In genomic region chr1:46193984-46194570, GRCh38 we compare ENCODE assay signal across 31 cellular contexts. TPM values are rescaled to one million over a fixed set of nuclear protein-coding genes. Genes with fewer than 3 reads are reported as not detected.
A peak's percentile ranks its signal among the peaks of the same experiment; 100 is the strongest.
DNase-seq lines count a peak whose midpoint lies in the region; TF ChIP-seq lines count a peak whose summit lies in the region.
"Had no signal": no experiment of that assay in that cellular context is flagged by ENCODE, and none has a peak within 500 bp of the region (broad histone marks: within the 10 kb centered on the region; RNA-seq: fewer than 3 reads in every experiment).

No MANE protein-coding gene starts in this region.

- peaks cover 2% of the 10 kb centered on the region for H3K79me1 ChIP-seq in mesendoderm (ENCODE audit: low read length)

- no peak overlapping the region for H2BK5ac ChIP-seq in mesendoderm (ENCODE audit: low read length)

- no peak overlapping the region for H3K4ac ChIP-seq in mesendoderm (ENCODE audit: low read depth, low read length)

- H3K23ac ChIP-seq in mesendoderm (ENCODE audit: low read length): no peak overlapping the region

- H2AK5ac ChIP-seq in mesendoderm (ENCODE audit: low read length): no peak overlapping the region

- H3K9me3 Mint-ChIP-seq in chondrocyte (ENCODE audit: low read depth): no peaks in the 10 kb centered on the region
- H3K9me3 Mint-ChIP-seq: activated CD8-positive, alpha-beta T cell treated with anti-CD3 and anti-CD28 coated beads for 36 hours; activated naive CD4-positive, alpha-beta T cell treated with anti-CD3 and anti-CD28 coated beads for 36 hours; activated T-helper 1 cell treated with anti-CD3 and anti-CD28 coated beads, Interleukin-12 subunit alpha, Interleukin-12 subunit beta, Interleukin-2, Interleukin-4 antibody, amounts not matched to agents 30 ng/mL and 10 ng/mL and 1 ng/mL, durations not matched to agents 14 hours and 24 hours and 36 hours; brain; CD8-positive, alpha-beta memory T cell; mesothelial cell of epicardium had no signal

- no peak overlapping the region for H3K4me2 ChIP-seq in mesendoderm (ENCODE audit: low read length)

- no peak overlapping the region for H4K5ac ChIP-seq in mesendoderm (ENCODE audit: low read length)

- H3K36me3 Mint-ChIP-seq in chondrocyte (ENCODE audit: low read depth): peaks cover 20% of the 10 kb centered on the region

- H3K36me3 ChIP-seq in mesendoderm (ENCODE audit: control insufficient read depth, insufficient read depth, low read length): peaks cover 8% of the 10 kb centered on the region
- H3K36me3 ChIP-seq: BE2C had no signal

- H3K27me3 ChIP-seq in mesendoderm (ENCODE audit: insufficient read depth, low read length, poor library complexity): no peaks in the 10 kb centered on the region
- H3K27me3 ChIP-seq: BE2C, sigmoid colon, tibial nerve had no signal

- no peak overlapping the region for H3K18ac ChIP-seq in mesendoderm (ENCODE audit: low read length)

- no peak overlapping the region for H3K56ac ChIP-seq in mesendoderm (ENCODE audit: low read length)

- DNase-seq in DMS79 (lab: John Stamatoyannopoulos, UW) (peak; percentile 31), HK-2 (ENCODE audit: unreplicated experiment) (peak; percentile 43), chondrocyte (ENCODE audit: low spot score) (no peak), mesendoderm (peak; percentile 76), LoVo (ENCODE audit: low spot score) (no peak), CD1c-positive myeloid dendritic cell (ENCODE audit: extremely low spot score) (no peak)
- no peak for DNase-seq in activated CD4-positive, alpha-beta T cell treated with anti-CD3 and anti-CD28 coated beads for 48 hours
- DNase-seq: activated CD8-positive, alpha-beta memory T cell treated with anti-CD3 and anti-CD28 coated beads, Interleukin-2, amount 50 U/mL, for 48 hours; activated CD8-positive, alpha-beta T cell treated with anti-CD3 and anti-CD28 coated beads for 36 hours; activated naive CD4-positive, alpha-beta T cell treated with anti-CD3 and anti-CD28 coated beads for 36 hours; BE2C; CD8-positive, alpha-beta memory T cell; DMS 273 treated with DMSO at 0.1 percent for 48 hours; IMR-90; NCI-H1092 treated with DMSO at 0.1 percent for 48 hours; NCI-H1694 treated with DMSO at 0.1 percent for 48 hours; nucleus accumbens; psoas muscle; SHP77; sigmoid colon; stimulated activated CD4-positive, alpha-beta T cell treated with anti-CD3 and anti-CD28 coated beads, Interleukin-12 subunit alpha, Interleukin-12 subunit beta, amount 100 ng/mL, for 4 hours; stimulated activated CD4-positive, alpha-beta T cell treated with anti-CD3 and anti-CD28 coated beads, Interleukin-4, amount 100 ng/mL, for 1 hour; T-helper 2 cell had no signal

- H3K4me3 ChIP-seq in mesendoderm (ENCODE audit: low read length): no peak overlapping the region
- H3K4me3 ChIP-seq: psoas muscle, sigmoid colon, tibial nerve had no signal

- H3K4me1 ChIP-seq in mesendoderm (ENCODE audit: control insufficient read depth, low read depth, low read length): no peaks in the 10 kb centered on the region
- H3K4me1 ChIP-seq: BE2C had no signal

- H2BK15ac ChIP-seq in mesendoderm (replicated peaks; ENCODE audit: low read depth): no peak overlapping the region

- peak overlapping the region; percentile 49 for H3K27ac Mint-ChIP-seq in chondrocyte (ENCODE audit: unreplicated experiment)
- H3K27ac Mint-ChIP-seq: activated CD8-positive, alpha-beta T cell treated with anti-CD3 and anti-CD28 coated beads for 36 hours; activated naive CD4-positive, alpha-beta T cell treated with anti-CD3 and anti-CD28 coated beads for 36 hours; activated T-helper 1 cell treated with anti-CD3 and anti-CD28 coated beads, Interleukin-12 subunit alpha, Interleukin-12 subunit beta, Interleukin-2, Interleukin-4 antibody, amounts not matched to agents 30 ng/mL and 10 ng/mL and 1 ng/mL, durations not matched to agents 14 hours and 24 hours and 36 hours; brain; CD8-positive, alpha-beta memory T cell; mesothelial cell of epicardium had no signal

- H3K4me1 Mint-ChIP-seq in chondrocyte (ENCODE audit: low read depth): peaks cover 53% of the 10 kb centered on the region

- H3K27ac ChIP-seq in mesendoderm (ENCODE audit: low read depth, low read length): no peak overlapping the region
- H3K27ac ChIP-seq: psoas muscle, sigmoid colon, tibial nerve had no signal

- no peak overlapping the region for H3K4me3 Mint-ChIP-seq in chondrocyte (ENCODE audit: unreplicated experiment)
- H3K4me3 Mint-ChIP-seq: activated CD8-positive, alpha-beta T cell treated with anti-CD3 and anti-CD28 coated beads for 36 hours; activated naive CD4-positive, alpha-beta T cell treated with anti-CD3 and anti-CD28 coated beads for 36 hours; activated T-helper 1 cell treated with anti-CD3 and anti-CD28 coated beads, Interleukin-12 subunit alpha, Interleukin-12 subunit beta, Interleukin-2, Interleukin-4 antibody, amounts not matched to agents 30 ng/mL and 10 ng/mL and 1 ng/mL, durations not matched to agents 14 hours and 24 hours and 36 hours; brain; CD8-positive, alpha-beta memory T cell; mesothelial cell of epicardium had no signal

- no peak for TF ChIP-seq CTCF in chondrocyte (IDR thresholded peaks at IDR 0.05)

- no peaks in the 10 kb centered on the region for H3K79me2 ChIP-seq in mesendoderm (ENCODE audit: control insufficient read depth, insufficient read depth, low read length)

- WGBS in mesendoderm (ENCODE audit: extremely low coverage, insufficient coverage, low lambda C conversion rate): no CpG with 5 or more reads among the region's 9 CpGs

- H2BK120ac ChIP-seq in mesendoderm (ENCODE audit: low read depth, low read length): no peak overlapping the region

- H3K9ac ChIP-seq in mesendoderm (ENCODE audit: low read length): no peak overlapping the region

- no peaks in the 10 kb centered on the region for H3K27me3 Mint-ChIP-seq in chondrocyte (ENCODE audit: low read depth)
- H3K27me3 Mint-ChIP-seq: activated CD8-positive, alpha-beta T cell treated with anti-CD3 and anti-CD28 coated beads for 36 hours; brain; CD8-positive, alpha-beta memory T cell had no signal

- H4K8ac ChIP-seq in mesendoderm (ENCODE audit: low read depth, low read length): no peak overlapping the region

RNA-seq across cellular contexts. Expression of gene POMGNT1, which starts 4.2 kb away (rescaled TPM):
- 84.9 to 104 TPM (median 89.1 TPM) in 3 replicates for total RNA-seq in chondrocyte
- polyA plus RNA-seq in mesendoderm (2013, experiment 1 of 2): 38.0 TPM
- polyA plus RNA-seq in mesendoderm (2013, experiment 2 of 2): 38.1 TPM

RNA-seq across cellular contexts. Expression of gene LURAP1, which starts 9.1 kb away (rescaled TPM):
- 3.8 to 4.1 TPM (median 4.0 TPM) in 3 replicates for total RNA-seq in chondrocyte
- polyA plus RNA-seq in mesendoderm (2013, experiment 1 of 2): 1.2 TPM
- polyA plus RNA-seq in mesendoderm (2013, experiment 2 of 2): 1.1 TPM
- total RNA-seq: activated T-helper 1 cell treated with anti-CD3 and anti-CD28 coated beads, Interleukin-12 subunit alpha, Interleukin-12 subunit beta, Interleukin-2, Interleukin-4 antibody, amounts not matched to agents 30 ng/mL and 10 ng/mL and 1 ng/mL, durations not matched to agents 14 hours and 24 hours and 36 hours; CD8-positive, alpha-beta memory T cell had no signal

RNA-seq across cellular contexts. Expression of gene P3R3URF, which starts 17.8 kb away (rescaled TPM):
- total RNA-seq in chondrocyte: not detected in 3 replicates
- polyA plus RNA-seq in mesendoderm (2013, experiment 1 of 2): not detected
- not detected for polyA plus RNA-seq in mesendoderm (2013, experiment 2 of 2)
- total RNA-seq: activated CD8-positive, alpha-beta T cell treated with anti-CD3 and anti-CD28 coated beads for 36 hours; activated naive CD4-positive, alpha-beta T cell treated with anti-CD3 and anti-CD28 coated beads for 36 hours; activated T-helper 1 cell treated with anti-CD3 and anti-CD28 coated beads, Interleukin-12 subunit alpha, Interleukin-12 subunit beta, Interleukin-2, Interleukin-4 antibody, amounts not matched to agents 30 ng/mL and 10 ng/mL and 1 ng/mL, durations not matched to agents 14 hours and 24 hours and 36 hours; CD8-positive, alpha-beta memory T cell; endothelial cell of umbilical vein; glomerular endothelial cell; IMR-90; lower leg skin; mesothelial cell of epicardium; psoas muscle; sigmoid colon; tibial nerve had no signal
- polyA plus RNA-seq: CD8-positive, alpha-beta memory T cell; endothelial cell of umbilical vein; IMR-90; keratinocyte; psoas muscle; sigmoid colon had no signal

RNA-seq across cellular contexts. Expression of gene TSPAN1, which starts 19.2 kb away (rescaled TPM):
- total RNA-seq in chondrocyte: 1.4 to 2.1 TPM (median 1.6 TPM) in 3 replicates
- polyA plus RNA-seq in mesendoderm (2013, experiment 1 of 2): not detected
- polyA plus RNA-seq in mesendoderm (2013, experiment 2 of 2): not detected
- total RNA-seq: activated CD8-positive, alpha-beta T cell treated with anti-CD3 and anti-CD28 coated beads for 36 hours; activated naive CD4-positive, alpha-beta T cell treated with anti-CD3 and anti-CD28 coated beads for 36 hours; activated T-helper 1 cell treated with anti-CD3 and anti-CD28 coated beads, Interleukin-12 subunit alpha, Interleukin-12 subunit beta, Interleukin-2, Interleukin-4 antibody, amounts not matched to agents 30 ng/mL and 10 ng/mL and 1 ng/mL, durations not matched to agents 14 hours and 24 hours and 36 hours; CD8-positive, alpha-beta memory T cell had no signal
- polyA plus RNA-seq: CD8-positive, alpha-beta memory T cell had no signal

RNA-seq across cellular contexts. Expression of gene RAD54L, which starts 53.5 kb away (rescaled TPM):
- total RNA-seq in chondrocyte: 2.6 to 9.9 TPM (median 2.7 TPM) in 3 replicates
- 16.5 TPM for polyA plus RNA-seq in mesendoderm (2013, experiment 1 of 2)
- polyA plus RNA-seq in mesendoderm (2013, experiment 2 of 2): 17.6 TPM
- total RNA-seq: sigmoid colon had no signal

Comparison
In these comparisons a context has a peak if more than half of its experiments do, and no peak if none do; other contexts are left out.
1. DNase-seq: peak in DMS79 (single experiment), HK-2 (single experiment) and mesendoderm (single experiment); none in chondrocyte (single experiment), activated CD4-positive, alpha-beta T cell treated with anti-CD3 and anti-CD28 coated beads for 48 hours (single experiment), LoVo (single experiment) and CD1c-positive myeloid dendritic cell (single experiment).